Comparison of ENCODE assay signal across 8 cellular contexts in the genomic region with DNA sequence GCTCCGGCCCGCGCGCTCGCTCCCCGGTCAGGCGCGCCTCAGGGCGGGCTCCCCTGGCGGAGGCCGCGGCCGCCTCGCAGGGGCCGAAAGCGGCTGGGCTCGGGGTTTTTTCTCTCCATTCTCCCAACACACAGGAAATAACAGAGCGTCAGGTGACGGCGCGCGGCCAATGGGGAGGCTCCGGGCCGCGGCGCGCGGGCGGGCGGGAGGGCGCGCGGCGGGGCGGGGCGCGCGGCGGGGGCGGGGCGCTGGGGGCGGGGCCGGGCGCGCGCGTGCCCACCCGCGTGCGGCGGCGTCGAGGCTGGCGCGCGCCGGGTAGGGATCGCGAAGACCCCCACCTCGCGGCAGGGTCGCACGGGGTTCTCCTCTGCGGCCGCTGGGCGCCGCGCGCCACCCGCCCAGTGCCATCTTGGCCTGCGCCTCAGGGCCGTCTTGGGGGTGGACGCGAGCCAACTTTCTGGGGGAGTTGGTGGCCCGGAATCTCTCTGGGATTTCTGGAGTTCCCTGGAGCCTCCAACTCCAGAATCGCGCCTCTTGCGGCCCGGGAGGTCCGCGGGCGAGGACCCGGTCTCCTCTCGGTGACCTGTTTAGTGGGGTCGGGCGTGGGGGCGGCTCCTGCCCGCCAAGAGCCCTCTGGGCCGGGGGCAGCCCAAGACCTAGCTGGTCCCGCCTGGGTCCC. TPM values are rescaled to one million over a fixed set of nuclear protein-coding genes. Genes with fewer than 3 reads are reported as not detected.
DNase-seq lines count a peak whose midpoint lies in the region; ATAC-seq and TF ChIP-seq lines count a peak whose summit lies in the region.

TCF20 (minus strand) TSS at position 142 of the 679 bp plus-strand sequence. CDS start 55,348 bp downstream, outside the sequence.

- H3K27ac ChIP-seq in dorsolateral prefrontal cortex, result peak within 1 kb of the TSS in 53 of 59 donors; percentile 29 to 92 (median 71)

- no peaks in the 10 kb centered on the region for H3K27me3 ChIP-seq in dorsolateral prefrontal cortex

- WGBS in lower leg skin, 2 donors, result 11% methylated on average over 25 of the region's 90 CpGs; no CpG with 5 or more reads in 1 of the 2 donors

- TF ChIP-seq POLR2A in lower leg skin (IDR thresholded peaks at IDR 0.05), result no peak

- H3K4me3 ChIP-seq in AG04449 (ENCODE audit: low read depth, low read length) (peak within 1 kb of the TSS; percentile 73), dorsolateral prefrontal cortex (peak within 1 kb of the TSS; percentile 66 to 99 (median 95)), lower leg skin (ENCODE audit: low read depth, poor library complexity, severe bottlenecking) (peak within 1 kb of the TSS; percentile 93)

- ATAC-seq in GM18868 (IDR thresholded peaks at IDR 0.05; ENCODE audit: unreplicated experiment), result peak; percentile 60
- peak; percentile 50 for ATAC-seq in HG03108 (IDR thresholded peaks at IDR 0.05; ENCODE audit: unreplicated experiment)

- CTCF ChIA-PET in AG04449 (lab: Yijun Ruan, JAX), result interaction anchor here (1.3 kb wide), 1 partner anchor 10 kb away, joined by 3 read pairs; no protein-coding TSS in a partner anchor

- intact Hi-C loops in dorsolateral prefrontal cortex (cut with DNase I), result loop anchor here in 1 of 2 donors (2.0 to 5.0 kb wide), 2 partner anchors 56 to 72 kb away; no protein-coding TSS in a partner anchor
- intact Hi-C loops in lower leg skin (cut with DNase I; ENCODE audit: low total_unique reads), result no loop called here

- TF ChIP-seq CTCF in AG04449 (IDR thresholded peaks at IDR 0.05; ENCODE audit: insufficient read depth, low read length, missing control alignments), result no peak
- no peak for TF ChIP-seq CTCF in dorsolateral prefrontal cortex (IDR thresholded peaks at IDR 0.05 in 54 of 56, conservative IDR thresholded peaks at IDR 0.05 in 2 of 56; ENCODE audit: low read depth in 1 of 56, partially characterized antibody in 56 of 56)
- no peak for TF ChIP-seq CTCF in lower leg skin (IDR thresholded peaks at IDR 0.05)

- DNase-seq in AG04449 (ENCODE audit: low read depth, low spot score) (no peak), NCI-H526 (lab: John Stamatoyannopoulos, UW) (peak; percentile 45 to 72), dorsolateral prefrontal cortex (peak in 9 of 10 donors; percentile 60 to 82 (median 72)), lower leg skin (ENCODE audit: low spot score in 2 of 2) (peak; percentile 52 to 91)
- DNase-seq in activated CD4-positive, alpha-beta T cell treated with anti-CD3 and anti-CD28 coated beads, Interleukin-2, amount 50 U/mL, for 48 hours, result peak; percentile 76 to 81
- DNase-seq in stimulated activated CD4-positive, alpha-beta T cell treated with anti-CD3 and anti-CD28 coated beads, Interleukin-4, amount 100 ng/mL, for 4 hours, result peak; percentile 73 to 77

- POLR2A ChIA-PET in AG04449 (lab: Yijun Ruan, JAX), result no interaction called here

RNA-seq across cellular contexts. Expression of gene TCF20, which starts in this region (rescaled TPM):
- total RNA-seq in dorsolateral prefrontal cortex (10 to 100 TPM; 46.9 to 80.5 (median 64.3) TPM), lower leg skin (10 to 100 TPM; 51.1 to 62.3 (median 58.4) TPM)
